In genomic region chr9:97046228-97046627, GRCh38 we compare ENCODE assay signal across 10 cellular contexts. TPM values are rescaled to one million over a fixed set of nuclear protein-coding genes. Genes with fewer than 3 reads are reported as not detected.
DNase-seq lines count a peak whose midpoint lies in the region; ATAC-seq and TF ChIP-seq lines count a peak whose summit lies in the region.
"Had no signal": no experiment of that assay in that cellular context is flagged by ENCODE, and none has a peak within 500 bp of the region (broad histone marks: within the 10 kb centered on the region; RNA-seq: fewer than 3 reads in every experiment).

No MANE protein-coding gene starts in this region.

- H3K27ac Mint-ChIP-seq in mesothelial cell of epicardium = peak overlapping the region; percentile 91

- no peaks in the 10 kb centered on the region for H3K9me3 Mint-ChIP-seq in mesothelial cell of epicardium

- peaks cover 34% of the 10 kb centered on the region for H3K4me1 Mint-ChIP-seq in mesothelial cell of epicardium

- in situ Hi-C loops in T47D (cut with HindIII; ENCODE audit: low pct_unique_long_range_greater_than_20kb, low sequenced_read_pairs) = no loop called here

- no peaks in the 10 kb centered on the region for H3K36me3 Mint-ChIP-seq in mesothelial cell of epicardium

- H3K4me3 Mint-ChIP-seq in mesothelial cell of epicardium = no peak overlapping the region

- no peaks in the 10 kb centered on the region for H3K27me3 Mint-ChIP-seq in mesothelial cell of epicardium (ENCODE audit: low read depth)

- no peak for ATAC-seq in GM18868 (IDR thresholded peaks at IDR 0.05; ENCODE audit: unreplicated experiment)

- TF ChIP-seq CTCF in mesothelial cell of epicardium (IDR thresholded peaks at IDR 0.05; ENCODE audit: unreplicated experiment) = no peak

- peak; percentile 83 for DNase-seq in Daoy (ENCODE audit: low read depth)
- peak; percentile 11 for DNase-seq in NCI-H1436 treated with DMSO at 0.1 percent for 48 hours (lab: John Stamatoyannopoulos, UW)
- peak; percentile 35 to 89 for DNase-seq in T47D (ENCODE audit: low read depth in 1 of 2, low spot score in 1 of 2)
- DNase-seq in mesothelial cell of epicardium (ENCODE audit: low spot score in 2 of 2, unreplicated experiment in 2 of 2) = peak in 1 of 2 experiments; percentile 51
- no peak for DNase-seq in cortex of kidney (lab: John Stamatoyannopoulos, UW)
- no peak for DNase-seq in foreskin melanocyte
- no peak for DNase-seq in NCI-H446 treated with DMSO at 0.1 percent for 48 hours (lab: John Stamatoyannopoulos, UW)
- DNase-seq: anterior cingulate cortex, glutamatergic neuron had no signal

RNA-seq across cellular contexts. Expression of gene CTSV, which starts 7.3 kb away (rescaled TPM):
- total RNA-seq in Daoy (2014; rRNA removed; shearing (Covaris generic)) = 13.6 and 15.3 TPM in 2 replicates
- total RNA-seq in mesothelial cell of epicardium = 8.3 to 8.9 TPM (median 8.6 TPM) in 3 replicates

Comparison
In these comparisons a context has a peak if more than half of its experiments do, and no peak if none do; other contexts are left out.
1. DNase-seq: peak in Daoy (single experiment), NCI-H1436 treated with DMSO at 0.1 percent for 48 hours (single experiment) and T47D (2 of 2); none in cortex of kidney (single experiment), foreskin melanocyte (single experiment) and NCI-H446 treated with DMSO at 0.1 percent for 48 hours (single experiment).